33 cellular contexts compared by ENCODE assay signal in genomic region chr9:73845954-73846690, GRCh38.
A peak's percentile ranks its signal among the peaks of the same experiment; 100 is the strongest.
DNase-seq lines count a peak whose midpoint lies in the region; FAIRE-seq lines count a peak whose summit lies in the region.
"Had no signal": no experiment of that assay in that cellular context is flagged by ENCODE, and none has a peak within 500 bp of the region (broad histone marks: within the 10 kb centered on the region; RNA-seq: fewer than 3 reads in every experiment).

No MANE protein-coding gene starts in this region.

- H3K4me1 ChIP-seq in ES-I3 (ENCODE audit: insufficient read depth, low read length), result peaks cover 51% of the 10 kb centered on the region
- H3K4me1 ChIP-seq in HUES6 (ENCODE audit: control insufficient read depth, insufficient read depth, low read length), result peaks cover 43% of the 10 kb centered on the region
- peaks cover 23% of the 10 kb centered on the region for H3K4me1 ChIP-seq in iPS-15b (ENCODE audit: control insufficient read depth, insufficient read depth, low read length)
- H3K4me1 ChIP-seq: HAP-1, parathyroid adenoma, right lobe of liver had no signal

- no peak for FAIRE-seq in RCC 7860 (lab: Jason Lieb, UNC)
- FAIRE-seq: A204.1, GM19239, HTR-8/SVneo had no signal

- H3K27me3 ChIP-seq in HUES6 (ENCODE audit: control insufficient read depth, insufficient read depth, low read length), result no peaks in the 10 kb centered on the region
- H3K27me3 ChIP-seq in iPS-15b (ENCODE audit: control insufficient read depth, insufficient read depth, low read length), result no peaks in the 10 kb centered on the region
- H3K27me3 ChIP-seq: cardiac muscle cell, right lobe of liver had no signal

- H3K9me3 ChIP-seq in ES-I3 (ENCODE audit: control insufficient read depth, insufficient read depth, low read length) (0 out of 2 replicates have a peak, but pooled peaks cover 4% of the 10 kb centered on the region), HUES6 (ENCODE audit: control insufficient read depth, insufficient read depth, low read depth, low read length) (peaks cover 6% of the 10 kb centered on the region; the same call in 1 of the 2 replicates), iPS-15b (ENCODE audit: control insufficient read depth, insufficient read depth, low read length) (no peaks in the 10 kb centered on the region)
- H3K9me3 ChIP-seq: HAP-1, mucosa of descending colon, right lobe of liver had no signal

- DNase-seq in astrocyte of the hippocampus (ENCODE audit: low read depth, low spot score) (peak; percentile 35), NCI-H187 treated with DMSO at 0.1 percent for 48 hours (lab: John Stamatoyannopoulos, UW) (no peak), RCC 7860 (ENCODE audit: low spot score) (no peak), amygdala (lab: John Stamatoyannopoulos, UW) (no peak), MV-4-11 (lab: John Stamatoyannopoulos, UW) (no peak)
- DNase-seq: activated CD4-positive, alpha-beta memory T cell treated with anti-CD3 and anti-CD28 coated beads for 36 hours; activated CD8-positive, alpha-beta memory T cell treated with anti-CD3 and anti-CD28 coated beads, Interleukin-2, amount 50 U/mL, for 4 hours; activated naive CD4-positive, alpha-beta T cell treated with anti-CD3 and anti-CD28 coated beads, Interleukin-2, amount 10 ng/mL, durations not matched to agents 7 days and 5 days; amniotic stem cell; DMS153; effector memory CD4-positive, alpha-beta T cell; GDM1; hypothalamus; MM.1S; mucosa of descending colon; NCI-H1694; NCI-H2227 treated with DMSO at 0.1 percent for 48 hours; NCI-H69; right lobe of liver; stimulated activated CD4-positive, alpha-beta T cell treated with anti-CD3 and anti-CD28 coated beads, Interleukin-12 subunit alpha, Interleukin-12 subunit beta, amount 100 ng/mL, for 4 hours; stimulated activated CD4-positive, alpha-beta T cell treated with anti-CD3 and anti-CD28 coated beads, Interleukin-4, amount 100 ng/mL, for 24 hours had no signal

- H3K27ac ChIP-seq in HUES6 (ENCODE audit: low read depth, low read length), result peak overlapping the region; percentile 88
- H3K27ac ChIP-seq: cardiac muscle cell, coronary artery, KMS-11, parathyroid adenoma, right lobe of liver had no signal

- H3K9ac ChIP-seq in ES-I3 (ENCODE audit: low read depth, low read length) (peak overlapping the region; percentile 4; the same call in 1 of the 2 replicates), HUES6 (ENCODE audit: low read length) (peak overlapping the region; percentile 17), iPS-15b (ENCODE audit: low read depth, low read length) (peak overlapping the region; percentile 29)
- H3K9ac ChIP-seq: KMS-11, parathyroid adenoma had no signal

- H3K4me3 ChIP-seq in HUES6 (ENCODE audit: low read depth, low read length), result no peak overlapping the region
- H3K4me3 ChIP-seq in iPS-15b (ENCODE audit: low read depth, low read length), result peak overlapping the region; percentile 5
- H3K4me3 ChIP-seq: cardiac muscle cell, coronary artery, HAP-1, lung, mucosa of descending colon, right lobe of liver had no signal

- H3K36me3 ChIP-seq in ES-I3 (ENCODE audit: insufficient read depth, low read length) (no peaks in the 10 kb centered on the region), HUES6 (ENCODE audit: control insufficient read depth, insufficient read depth, low read length) (no peaks in the 10 kb centered on the region), iPS-15b (ENCODE audit: control insufficient read depth, insufficient read depth, low read length) (no peaks in the 10 kb centered on the region)
- H3K36me3 ChIP-seq: cardiac muscle cell, HAP-1, right lobe of liver had no signal
